Comparison of ENCODE assay signal across 9 cellular contexts in genomic region chr3:53350652-53351051, GRCh38.
DNase-seq lines count a peak whose midpoint lies in the region; ATAC-seq and TF ChIP-seq lines count a peak whose summit lies in the region.
"Had no signal": no experiment of that assay in that cellular context is flagged by ENCODE, and none has a peak within 500 bp of the region (broad histone marks: within the 10 kb centered on the region; RNA-seq: fewer than 3 reads in every experiment).

No MANE protein-coding gene starts in this region.

- peaks cover 4% of the 10 kb centered on the region for H3K4me1 ChIP-seq in KMS-11 (ENCODE audit: low read depth, poor library complexity, severe bottlenecking)
- H3K4me1 ChIP-seq in mucosa of rectum (ENCODE audit: control insufficient read depth in 2 of 2, insufficient read depth in 2 of 2, low read length in 2 of 2) = peaks cover 11 to 17% of the 10 kb centered on the region in 2 donors

- H2AFZ ChIP-seq in KMS-11 (ENCODE audit: low read depth) = no peak overlapping the region

- peak; percentile 29; the same call in 1 of the 2 replicates for TF ChIP-seq CTCF in KMS-11 (conservative IDR thresholded peaks at IDR 0.05; ENCODE audit: low read depth, low read length)
- TF ChIP-seq CTCF in VCaP (conservative IDR thresholded peaks at IDR 0.05) = peak; percentile 69

- no peaks in the 10 kb centered on the region for H3K36me3 ChIP-seq in KMS-11 (ENCODE audit: insufficient read depth)
- H3K36me3 ChIP-seq in mucosa of rectum (ENCODE audit: control insufficient read depth in 2 of 2, insufficient read depth in 2 of 2, low read length in 2 of 2) = no peaks in the 10 kb centered on the region

- DNase-seq in ELF-1 (ENCODE audit: low read depth, low spot score) = peak; percentile 76
- no peak for DNase-seq in cortex of kidney (lab: John Stamatoyannopoulos, UW)
- no peak for DNase-seq in putamen (ENCODE audit: low spot score)
- DNase-seq: central memory CD4-positive, alpha-beta T cell had no signal

- H3K4me2 ChIP-seq in KMS-11 = no peak overlapping the region

- H3K27ac ChIP-seq in KMS-11 (no peak overlapping the region), VCaP (peak overlapping the region; percentile 39), mucosa of rectum (ENCODE audit: low read depth in 2 of 2, low read length in 2 of 2) (peak overlapping the region; percentile 32 to 35)

- H4K20me1 ChIP-seq in KMS-11 (ENCODE audit: insufficient read depth) = no peaks in the 10 kb centered on the region

- peaks cover 16% of the 10 kb centered on the region for H3K79me2 ChIP-seq in KMS-11 (ENCODE audit: insufficient read depth, low read depth)

- H3K4me3 ChIP-seq in KMS-11 (IDR thresholded peaks at IDR 0.05; ENCODE audit: insufficient read depth, low read depth, low read length) (no peak overlapping the region), mucosa of rectum (ENCODE audit: low read length in 2 of 2) (peak overlapping the region in 1 of 2 donors; percentile 28)

- H3K27me3 ChIP-seq in KMS-11 (ENCODE audit: insufficient read depth, low read depth) (no peaks in the 10 kb centered on the region), mucosa of rectum (ENCODE audit: control insufficient read depth in 2 of 2, insufficient read depth in 2 of 2, low read length in 2 of 2) (no peaks in the 10 kb centered on the region)

- H3K9me3 ChIP-seq in mucosa of rectum (ENCODE audit: control insufficient read depth in 2 of 2, low read length in 2 of 2) = no peaks in the 10 kb centered on the region

- ATAC-seq in GM21723 (IDR thresholded peaks at IDR 0.05; ENCODE audit: unreplicated experiment) (no peak), HG03025 (IDR thresholded peaks at IDR 0.05; ENCODE audit: low FRiP score, unreplicated experiment) (no peak)

- H3K9ac ChIP-seq in KMS-11 (no peak overlapping the region), mucosa of rectum (ENCODE audit: low read depth in 1 of 2, low read length in 2 of 2) (no peak overlapping the region)
